In genomic region chr1:167223144-167224103, GRCh38 we compare ENCODE assay signal across 9 cellular contexts. TPM values are rescaled to one million over a fixed set of nuclear protein-coding genes. Genes with fewer than 3 reads are reported as not detected.
A peak's percentile ranks its signal among the peaks of the same experiment; 100 is the strongest.
DNase-seq lines count a peak whose midpoint lies in the region; ATAC-seq and TF ChIP-seq lines count a peak whose summit lies in the region.
"Had no signal": no experiment of that assay in that cellular context is flagged by ENCODE, and none has a peak within 500 bp of the region (broad histone marks: within the 10 kb centered on the region; RNA-seq: fewer than 3 reads in every experiment).

No MANE protein-coding gene starts in this region.

- no peak for TF ChIP-seq CTCF in CD8-positive, alpha-beta T cell (IDR thresholded peaks at IDR 0.05)
- no peak for TF ChIP-seq CTCF in ascending aorta (IDR thresholded peaks at IDR 0.05)

- H3K4me3 Mint-ChIP-seq in CD8-positive, alpha-beta T cell: peak overlapping the region; percentile 99
- H3K4me3 Mint-ChIP-seq in IgD-negative memory B cell: peak overlapping the region in 3 of 4 donors; percentile 46 to 97 (median 89)

- no peaks in the 10 kb centered on the region for H3K9me3 ChIP-seq in CD8-positive, alpha-beta T cell (ENCODE audit: low read length)
- H3K9me3 ChIP-seq in ascending aorta (no peaks in the 10 kb centered on the region), muscle layer of colon (ENCODE audit: low read length) (no peaks in the 10 kb centered on the region)
- H3K9me3 ChIP-seq: thoracic aorta had no signal

- H3K4me1 Mint-ChIP-seq in CD8-positive, alpha-beta T cell (ENCODE audit: low read depth): peaks cover 60% of the 10 kb centered on the region
- peaks cover 24 to 53% (median 39%) of the 10 kb centered on the region in 3 donors for H3K4me1 Mint-ChIP-seq in IgD-negative memory B cell

- no peaks in the 10 kb centered on the region for H3K27me3 Mint-ChIP-seq in CD8-positive, alpha-beta T cell (ENCODE audit: low read depth)
- no peaks in the 10 kb centered on the region for H3K27me3 Mint-ChIP-seq in IgD-negative memory B cell

- H3K27ac Mint-ChIP-seq in CD8-positive, alpha-beta T cell: peak overlapping the region; percentile 100
- H3K27ac Mint-ChIP-seq in IgD-negative memory B cell: peak overlapping the region; percentile 91 to 99 (median 96)

- DNase-seq in CD8-positive, alpha-beta T cell: no peak
- DNase-seq in ascending aorta (ENCODE audit: low spot score in 2 of 2) (no peak), NCI-H1694 (lab: John Stamatoyannopoulos, UW) (no peak), GOT3 (lab: John Stamatoyannopoulos, UW) (no peak)

- ATAC-seq in CD8-positive, alpha-beta T cell: no peak
- no peak for ATAC-seq in GM21367 (IDR thresholded peaks at IDR 0.05; ENCODE audit: unreplicated experiment)
- ATAC-seq in HG03565 (IDR thresholded peaks at IDR 0.05; ENCODE audit: unreplicated experiment): no peak

- H3K27me3 ChIP-seq in CD8-positive, alpha-beta T cell (ENCODE audit: insufficient read depth, low read length): no peaks in the 10 kb centered on the region
- H3K27me3 ChIP-seq in ascending aorta (no peaks in the 10 kb centered on the region), muscle layer of colon (ENCODE audit: control insufficient read depth in 1 of 2, insufficient read depth in 2 of 2, low read length in 2 of 2) (no peaks in the 10 kb centered on the region)

- H3K27ac ChIP-seq in CD8-positive, alpha-beta T cell (ENCODE audit: low read depth, low read length): peak overlapping the region; percentile 63
- H3K27ac ChIP-seq in ascending aorta (peak overlapping the region; percentile 9 to 98), muscle layer of colon (ENCODE audit: low read depth, low read length) (peak overlapping the region; percentile 90)

- POLR2A ChIA-PET in CD8-positive, alpha-beta T cell (lab: Charles Lee): interaction anchor here (0.7 to 1.9 kb wide), 5 partner anchors 8 to 348 kb away, joined by 3 to 5 read pairs (median 4); no protein-coding TSS in a partner anchor

- CTCF ChIA-PET in CD8-positive, alpha-beta T cell (lab: Charles Lee): interaction anchor here (0.7 to 1.2 kb wide), 2 partner anchors 210 to 310 kb away, joined by 3 to 4 read pairs; no protein-coding TSS in a partner anchor

- H3K9ac ChIP-seq in muscle layer of colon (ENCODE audit: low read length): peak overlapping the region; percentile 72

- peaks cover 23% of the 10 kb centered on the region for H3K4me1 ChIP-seq in CD8-positive, alpha-beta T cell (ENCODE audit: insufficient read depth, low read length)
- peaks cover 0 to 10% of the 10 kb centered on the region in 2 donors for H3K4me1 ChIP-seq in ascending aorta
- peaks cover 40% of the 10 kb centered on the region for H3K4me1 ChIP-seq in muscle layer of colon (ENCODE audit: insufficient read depth, low read length)

- H3K4me3 ChIP-seq in CD8-positive, alpha-beta T cell (ENCODE audit: low read depth, low read length): no peak overlapping the region
- peak overlapping the region in 1 of 2 donors; percentile 97 for H3K4me3 ChIP-seq in ascending aorta
- peak overlapping the region in 1 of 2 donors; percentile 45 for H3K4me3 ChIP-seq in muscle layer of colon (ENCODE audit: low read depth in 1 of 2, low read length in 2 of 2)

- no peaks in the 10 kb centered on the region for H3K36me3 ChIP-seq in CD8-positive, alpha-beta T cell (ENCODE audit: insufficient read depth, low read length)
- H3K36me3 ChIP-seq in ascending aorta: no peaks in the 10 kb centered on the region
- no peaks in the 10 kb centered on the region for H3K36me3 ChIP-seq in muscle layer of colon (ENCODE audit: insufficient read depth, low read length)
- H3K36me3 ChIP-seq: thoracic aorta had no signal

- intact Hi-C loops in CD8-positive, alpha-beta T cell (cut with DNase I, micrococcal nuclease): loop anchor here (5.0 kb wide), 4 partner anchors 214 to 404 kb away; no protein-coding TSS in a partner anchor
- intact Hi-C loops in ascending aorta (cut with DNase I): loop anchor here (5.0 kb wide), 2 partner anchors 156 to 329 kb away; partner anchors contain the start of gene CREG1

- no peaks in the 10 kb centered on the region for H3K9me3 Mint-ChIP-seq in CD8-positive, alpha-beta T cell
- H3K9me3 Mint-ChIP-seq in IgD-negative memory B cell: peaks cover 0 to 1% (median 0%) of the 10 kb centered on the region in 3 donors

- peaks cover 14% of the 10 kb centered on the region for H3K36me3 Mint-ChIP-seq in CD8-positive, alpha-beta T cell
- no peaks in the 10 kb centered on the region for H3K36me3 Mint-ChIP-seq in IgD-negative memory B cell

RNA-seq across cellular contexts. Expression of gene POU2F1, which starts 2.7 kb away (rescaled TPM):
- total RNA-seq in CD8-positive, alpha-beta T cell: 10 to 100 TPM; 18.5 to 23.9 TPM
- polyA plus RNA-seq in IgD-negative memory B cell: 20.4 TPM
- total RNA-seq in ascending aorta: 3.0 TPM
